In genomic region chr14:24135584-24135833, GRCh38 we compare ENCODE assay signal across 8 cellular contexts. TPM values are rescaled to one million over a fixed set of nuclear protein-coding genes. Genes with fewer than 3 reads are reported as not detected.
DNase-seq lines count a peak whose midpoint lies in the region; ATAC-seq, FAIRE-seq and TF ChIP-seq lines count a peak whose summit lies in the region.

No MANE protein-coding gene starts in this region.

- CTCF ChIA-PET in AG04450 (lab: Charles Lee): interaction anchor here (0.6 to 2.4 kb wide), 4 partner anchors 20 to 124 kb away, joined by 3 to 11 read pairs (median 4); partner anchors contain the start of gene IRF9

- no peaks in the 10 kb centered on the region for H3K36me3 ChIP-seq in SU-DHL-6 (ENCODE audit: low read length)

- H3K9ac ChIP-seq in SU-DHL-6 (ENCODE audit: low read length): peak overlapping the region; percentile 89

- DNase-seq in AG04450 (ENCODE audit: low read depth, low spot score) (no peak), right cardiac atrium (no peak), C1 segment of cervical spinal cord (lab: John Stamatoyannopoulos, UW) (no peak), D721Med (ENCODE audit: insufficient read length, low spot score) (no peak)
- peak; percentile 43 for DNase-seq in stimulated activated CD8-positive, alpha-beta memory T cell treated with anti-CD3 and anti-CD28 coated beads, Interleukin-4, amount 100 ng/mL, for 48 hours
- DNase-seq in stimulated activated CD4-positive, alpha-beta T cell treated with anti-CD3 and anti-CD28 coated beads, Interleukin-12 subunit alpha, Interleukin-12 subunit beta, amount 100 ng/mL, for 4 hours: no peak

- FAIRE-seq in D721Med (lab: Jason Lieb, UNC): no peak

- no peaks in the 10 kb centered on the region for H4K20me1 ChIP-seq in SU-DHL-6 (ENCODE audit: low read depth, low read length)

- POLR2A ChIA-PET in AG04450 (lab: Yijun Ruan, JAX): interaction anchor here (0.5 to 1.7 kb wide), 4 partner anchors 21 to 78 kb away, joined by 3 to 12 read pairs (median 4); partner anchors contain the start of genes CHMP4A, DCAF11, IRF9 and NRL

- H3F3A ChIP-seq in SU-DHL-6 (ENCODE audit: insufficient read depth): peaks cover 35% of the 10 kb centered on the region

- peaks cover 15% of the 10 kb centered on the region for H3K79me2 ChIP-seq in SU-DHL-6 (ENCODE audit: insufficient read depth, low read length)

- H2AFZ ChIP-seq in SU-DHL-6 (ENCODE audit: low read depth, low read length, severe bottlenecking): peak overlapping the region; percentile 74

- H3K4me3 ChIP-seq in AG04450 (ENCODE audit: low read depth, low read length): peak overlapping the region; percentile 80
- H3K4me3 ChIP-seq in SU-DHL-6 (ENCODE audit: insufficient read depth, low read length, poor library complexity, severe bottlenecking): peak overlapping the region; percentile 85
- H3K4me3 ChIP-seq in right cardiac atrium (ENCODE audit: low read length): peak overlapping the region; percentile 39

- no peak for TF ChIP-seq CTCF in AG04450 (IDR thresholded peaks at IDR 0.05; ENCODE audit: low read depth, low read length)
- no peak for TF ChIP-seq CTCF in SU-DHL-6 (IDR thresholded peaks at IDR 0.05; ENCODE audit: insufficient read depth, low read length, poor library complexity, severe bottlenecking)
- TF ChIP-seq CTCF in D721Med (IDR thresholded peaks at IDR 0.05; ENCODE audit: insufficient read depth, missing control alignments): no peak

- WGBS in right cardiac atrium: 6% methylated on average over 9 of the region's 9 CpGs

- no peaks in the 10 kb centered on the region for H3K27me3 ChIP-seq in AG04450 (ENCODE audit: control insufficient read depth, insufficient read depth, low read length)
- no peaks in the 10 kb centered on the region for H3K27me3 ChIP-seq in SU-DHL-6 (ENCODE audit: low read length)
- no peaks in the 10 kb centered on the region for H3K27me3 ChIP-seq in right cardiac atrium (ENCODE audit: control insufficient read depth, insufficient read depth)

- ATAC-seq in GM21526 (IDR thresholded peaks at IDR 0.05; ENCODE audit: low FRiP score, unreplicated experiment) (peak; percentile 4), right cardiac atrium (no peak)

- H3K27ac ChIP-seq in AG04450 (ENCODE audit: low read depth, low read length) (no peak overlapping the region), SU-DHL-6 (ENCODE audit: low read depth, low read length) (peak overlapping the region; percentile 44), right cardiac atrium (ENCODE audit: low read length) (peak overlapping the region; percentile 57)

- H3K4me1 ChIP-seq in right cardiac atrium (ENCODE audit: control insufficient read depth, insufficient read depth, low read length): peaks cover 7% of the 10 kb centered on the region

- no peaks in the 10 kb centered on the region for H3K9me2 ChIP-seq in SU-DHL-6 (replicated peaks; ENCODE audit: insufficient read depth, low read length)

- intact Hi-C loops in right cardiac atrium (cut with DNase I): no loop called here

- H3K4me2 ChIP-seq in SU-DHL-6 (ENCODE audit: low read depth, low read length, poor library complexity, severe bottlenecking): peak overlapping the region; percentile 79

- H3K9me3 ChIP-seq in AG04450 (ENCODE audit: control insufficient read depth, insufficient read depth, low read length) (no peaks in the 10 kb centered on the region), SU-DHL-6 (ENCODE audit: insufficient read depth, low read length) (no peaks in the 10 kb centered on the region), right cardiac atrium (ENCODE audit: control insufficient read depth, low read length) (no peaks in the 10 kb centered on the region)

RNA-seq across cellular contexts. Expression of gene PSME1, which starts 0.5 kb away (rescaled TPM):
- polyA plus RNA-seq in AG04450 (2011; rRNA removed) (80.0 and 94.9 TPM in 2 replicates), right cardiac atrium (141 TPM)
- 32.6 and 37.8 TPM in 2 replicates for polyA minus RNA-seq in AG04450 (2011; rRNA and poly(A)+ RNA removed)
- total RNA-seq in right cardiac atrium: 100 to 1,000 TPM in 3 of 4 donors, 10 to 100 TPM in 1; 99.8 to 112 (median 103) TPM

RNA-seq across cellular contexts. Expression of gene FITM1, which starts 5.0 kb away (rescaled TPM):
- polyA plus RNA-seq in AG04450 (2011; rRNA removed) (0.07 TPM in 1 of 2 replicates, not detected in the other), right cardiac atrium (224 TPM)
- polyA minus RNA-seq in AG04450 (2011; rRNA and poly(A)+ RNA removed): not detected in 2 replicates
- 100 to 1,000 TPM in 3 of 4 donors, 10 to 100 TPM in 1; 87.4 to 178 (median 134) TPM for total RNA-seq in right cardiac atrium

RNA-seq across cellular contexts. Expression of gene EMC9, which starts 5.9 kb away (rescaled TPM):
- polyA plus RNA-seq in AG04450 (2011; rRNA removed) (4.4 and 6.3 TPM in 2 replicates), right cardiac atrium (21.2 TPM)
- polyA minus RNA-seq in AG04450 (2011; rRNA and poly(A)+ RNA removed): 2.3 and 3.2 TPM in 2 replicates
- 10 to 100 TPM; 17.2 to 18.9 (median 18.1) TPM for total RNA-seq in right cardiac atrium

RNA-seq across cellular contexts. Expression of gene PSME2, which starts 10.9 kb away (rescaled TPM):
- polyA plus RNA-seq in AG04450 (2011; rRNA removed) (191 and 208 TPM in 2 replicates), right cardiac atrium (102 TPM)
- polyA minus RNA-seq in AG04450 (2011; rRNA and poly(A)+ RNA removed): 52.3 and 55.0 TPM in 2 replicates
- total RNA-seq in right cardiac atrium: 10 to 100 TPM; 62.7 to 90.6 (median 67.6) TPM

RNA-seq across cellular contexts. Expression of gene RNF31, which starts 11.8 kb away (rescaled TPM):
- polyA plus RNA-seq in AG04450 (2011; rRNA removed) (7.4 and 14.4 TPM in 2 replicates), right cardiac atrium (27.6 TPM)
- 19.2 and 37.4 TPM in 2 replicates for polyA minus RNA-seq in AG04450 (2011; rRNA and poly(A)+ RNA removed)
- total RNA-seq in right cardiac atrium: 10 to 100 TPM; 29.2 to 48.4 (median 42.6) TPM

Comparison
In these comparisons a context has a peak if more than half of its experiments do, and no peak if none do; other contexts are left out.
1. RNA of gene FITM1, which starts 5.0 kb away (polyA plus RNA-seq): 224 TPM in right cardiac atrium (single experiment); 0.07 TPM in AG04450; every median in the first group is over 100 times any median in the second.
2. Peak in every context shown above with its lines, with median percentiles within 50 percentile points of each other: H3K4me3 ChIP-seq.